In genomic region chr11:65611758-65612603, GRCh38 we compare ENCODE assay signal across 9 cellular contexts. TPM values are rescaled to one million over a fixed set of nuclear protein-coding genes. Genes with fewer than 3 reads are reported as not detected.
DNase-seq lines count a peak whose midpoint lies in the region; ATAC-seq and TF ChIP-seq lines count a peak whose summit lies in the region.
"Had no signal": no experiment of that assay in that cellular context is flagged by ENCODE, and none has a peak within 500 bp of the region (broad histone marks: within the 10 kb centered on the region; RNA-seq: fewer than 3 reads in every experiment).

No MANE protein-coding gene starts in this region.

- H3K4me3 Mint-ChIP-seq in activated naive CD8-positive, alpha-beta T cell: peak overlapping the region; percentile 98
- H3K4me3 Mint-ChIP-seq in immature natural killer cell: peak overlapping the region; percentile 77 to 97 (median 86)
- H3K4me3 Mint-ChIP-seq in stimulated activated naive CD8-positive, alpha-beta T cell treated with anti-CD3 and anti-CD28 coated beads, Interleukin-15, amount 100 ng/mL, for 72 hours: peak overlapping the region; percentile 98 to 99

- no peaks in the 10 kb centered on the region for H3K9me3 Mint-ChIP-seq in activated naive CD8-positive, alpha-beta T cell (ENCODE audit: low read depth)
- no peaks in the 10 kb centered on the region for H3K9me3 Mint-ChIP-seq in immature natural killer cell
- H3K9me3 Mint-ChIP-seq in stimulated activated naive CD8-positive, alpha-beta T cell treated with anti-CD3 and anti-CD28 coated beads, Interleukin-15, amount 100 ng/mL, for 72 hours: no peaks in the 10 kb centered on the region

- H3K4me1 Mint-ChIP-seq in activated naive CD8-positive, alpha-beta T cell (ENCODE audit: low read depth): peaks cover 41% of the 10 kb centered on the region
- peaks cover 53 to 55% of the 10 kb centered on the region in 2 donors for H3K4me1 Mint-ChIP-seq in immature natural killer cell
- peaks cover 57% of the 10 kb centered on the region for H3K4me1 Mint-ChIP-seq in stimulated activated naive CD8-positive, alpha-beta T cell treated with anti-CD3 and anti-CD28 coated beads, Interleukin-15, amount 100 ng/mL, for 72 hours

- peak overlapping the region; percentile 76 for H3K4me3 ChIP-seq in HFF-Myc (replicated peaks; ENCODE audit: low read depth, low read length)

- no peak for TF ChIP-seq CTCF in HFF-Myc (IDR thresholded peaks at IDR 0.05; ENCODE audit: low read depth, low read length, missing control alignments)

- peaks cover 5% of the 10 kb centered on the region for H3K36me3 Mint-ChIP-seq in activated naive CD8-positive, alpha-beta T cell
- peaks cover 0 to 11% (median 0%) of the 10 kb centered on the region in 3 donors for H3K36me3 Mint-ChIP-seq in immature natural killer cell

- H3K27me3 Mint-ChIP-seq in activated naive CD8-positive, alpha-beta T cell: no peaks in the 10 kb centered on the region
- peaks cover 5 to 8% (median 5%) of the 10 kb centered on the region in 3 donors for H3K27me3 Mint-ChIP-seq in immature natural killer cell (ENCODE audit: low read depth in 3 of 3)
- no peaks in the 10 kb centered on the region for H3K27me3 Mint-ChIP-seq in stimulated activated naive CD8-positive, alpha-beta T cell treated with anti-CD3 and anti-CD28 coated beads, Interleukin-15, amount 100 ng/mL, for 72 hours

- H3K27ac Mint-ChIP-seq in activated naive CD8-positive, alpha-beta T cell: peak overlapping the region; percentile 90
- peak overlapping the region; percentile 81 to 96 (median 90) for H3K27ac Mint-ChIP-seq in immature natural killer cell
- peak overlapping the region; percentile 91 to 95 for H3K27ac Mint-ChIP-seq in stimulated activated naive CD8-positive, alpha-beta T cell treated with anti-CD3 and anti-CD28 coated beads, Interleukin-15, amount 100 ng/mL, for 72 hours

- no peak for DNase-seq in HFF-Myc (ENCODE audit: extremely low read depth, low read depth)
- no peak for DNase-seq in immature natural killer cell
- DNase-seq in stimulated activated naive CD8-positive, alpha-beta T cell treated with anti-CD3 and anti-CD28 coated beads, Interleukin-15, amount 100 ng/mL, for 72 hours: no peak
- no peak for DNase-seq in Ammon's horn (ENCODE audit: low spot score)
- DNase-seq: cerebellar nuclear complex, NCI-H1930 had no signal

- no peak for ATAC-seq in stimulated activated naive CD8-positive, alpha-beta T cell treated with anti-CD3 and anti-CD28 coated beads, Interleukin-15, amount 100 ng/mL, for 72 hours
- ATAC-seq in GM21737 (IDR thresholded peaks at IDR 0.05; ENCODE audit: unreplicated experiment): no peak
- ATAC-seq in GM19397 (IDR thresholded peaks at IDR 0.05; ENCODE audit: unreplicated experiment): no peak

RNA-seq across cellular contexts. Expression of gene MAP3K11, which starts 2.0 kb away (rescaled TPM):
- polyA plus RNA-seq in immature natural killer cell: 10 to 100 TPM; 11.1 to 29.5 (median 12.3) TPM

RNA-seq across cellular contexts. Expression of gene PCNX3, which starts 3.6 kb away (rescaled TPM):
- 10 to 100 TPM in 1 of 3 donors, under 1 TPM in 2; 0.14 to 11.7 (median 0.89) TPM for polyA plus RNA-seq in immature natural killer cell

RNA-seq across cellular contexts. Expression of gene KCNK7, which starts 16.4 kb away (rescaled TPM):
- not detected for polyA plus RNA-seq in immature natural killer cell

RNA-seq across cellular contexts. Expression of gene SIPA1, which starts 25.9 kb away (rescaled TPM):
- 100 to 1,000 TPM; 166 to 430 (median 222) TPM for polyA plus RNA-seq in immature natural killer cell

RNA-seq across cellular contexts. Expression of gene EHBP1L1, which starts 36.1 kb away (rescaled TPM):
- polyA plus RNA-seq in immature natural killer cell: 10 to 100 TPM; 14.8 to 19.3 (median 17.7) TPM
